Comparison of ENCODE assay signal across 1 cellular context in the genomic region with DNA sequence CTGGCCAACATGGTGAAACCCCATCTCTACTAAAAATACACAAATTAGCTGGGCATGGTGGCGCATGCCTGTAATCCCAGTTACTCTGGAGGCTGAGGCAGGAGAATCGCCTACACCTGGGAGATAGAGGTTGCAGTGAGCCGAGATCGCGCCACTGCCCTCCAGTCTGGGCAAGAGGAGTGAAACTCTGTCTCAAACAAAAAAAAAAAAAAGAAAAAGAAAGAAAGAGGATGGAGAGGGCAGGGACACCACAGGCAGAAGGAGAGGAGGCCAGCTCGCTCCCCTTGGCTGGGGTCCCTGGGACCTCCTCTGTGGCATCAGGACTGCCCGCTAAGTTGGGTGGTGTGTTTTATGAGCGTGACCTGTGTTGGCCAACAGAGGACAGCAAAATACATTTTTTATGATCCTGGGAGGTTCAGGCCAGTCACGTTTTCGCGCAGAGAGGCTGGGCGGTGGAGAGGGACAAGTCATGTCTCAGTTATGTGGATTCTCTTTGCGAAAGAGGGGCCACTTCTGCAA.
TF ChIP-seq lines count a peak whose summit lies in the region.

No MANE protein-coding gene starts in this region.

TF ChIP-seq in HepG2, 621 proteins besides CTCF, POLR2A, EP300 and RAD21 (continued from another document and continues in another):
- TF ChIP-seq ZNF710 (CRISPR knock-in tag; IDR thresholded peaks at IDR 0.05; ENCODE audit: borderline replicate concordance) (0 out of 2 replicates have a peak, but pooled peaks have one; percentile 48), RXRA (CRISPR knock-in tag; IDR thresholded peaks at IDR 0.05) (peak; percentile 24; the same call in 1 of the 2 replicates), LCORL (IDR thresholded peaks at IDR 0.05) (no peak), LCORL (CRISPR knock-in tag; IDR thresholded peaks at IDR 0.05) (peak; percentile 55; the same call in 1 of the 2 replicates), CEBPB (IDR thresholded peaks at IDR 0.05; ENCODE audit: borderline replicate concordance, low read depth, low read length) (0 out of 2 replicates have a peak, but pooled peaks have one; percentile 1), SNAPC2 (CRISPR knock-in tag; IDR thresholded peaks at IDR 0.05) (no peak), ZNF143 (CRISPR knock-in tag; IDR thresholded peaks at IDR 0.05) (0 out of 2 replicates have a peak, but pooled peaks have one; percentile 29), ZKSCAN5 (CRISPR knock-in tag; IDR thresholded peaks at IDR 0.05) (no peak), DPF2 (CRISPR knock-in tag; IDR thresholded peaks at IDR 0.05; ENCODE audit: borderline replicate concordance, low read depth) (0 out of 2 replicates have a peak, but pooled peaks have one; percentile 15), ZBTB7A (CRISPR knock-in tag; IDR thresholded peaks at IDR 0.05) (peak; percentile 80; the same call in 1 of the 2 replicates), SRY (CRISPR knock-in tag; IDR thresholded peaks at IDR 0.05) (peak; percentile 73), ZNF276 (CRISPR knock-in tag; IDR thresholded peaks at IDR 0.05; ENCODE audit: low read depth) (no peak), HNRNPUL1 (IDR thresholded peaks at IDR 0.05; ENCODE audit: low read depth, low read length) (no peak), SMAD1 (CRISPR knock-in tag; IDR thresholded peaks at IDR 0.05; ENCODE audit: borderline replicate concordance, low read depth) (no peak), CBFB (CRISPR knock-in tag; IDR thresholded peaks at IDR 0.05) (0 out of 2 replicates have a peak, but pooled peaks have one; percentile 36), NR0B2 (CRISPR knock-in tag; IDR thresholded peaks at IDR 0.05) (peak; percentile 11; the same call in 1 of the 2 replicates), ZNF232 (CRISPR knock-in tag; IDR thresholded peaks at IDR 0.05; ENCODE audit: borderline replicate concordance) (peak; percentile 70; the same call in 1 of the 2 replicates), ZNF256 (CRISPR knock-in tag; conservative IDR thresholded peaks at IDR 0.05) (peak; percentile 71; the same call in 1 of the 2 replicates), MAFF (IDR thresholded peaks at IDR 0.05; ENCODE audit: low read depth, low read length) (0 out of 2 replicates have a peak, but pooled peaks have one; percentile 1), KAT7 (CRISPR knock-in tag; IDR thresholded peaks at IDR 0.05; ENCODE audit: borderline replicate concordance) (0 out of 2 replicates have a peak, but pooled peaks have one; percentile 11), NFKBIZ (CRISPR knock-in tag; IDR thresholded peaks at IDR 0.05) (peak; percentile 30; the same call in 1 of the 2 replicates), JUND (CRISPR knock-in tag; IDR thresholded peaks at IDR 0.05) (0 out of 2 replicates have a peak, but pooled peaks have one; percentile 44), ARNTL (CRISPR knock-in tag; IDR thresholded peaks at IDR 0.05) (peak; percentile 91), KDM1A (CRISPR knock-in tag; IDR thresholded peaks at IDR 0.05) (peak; percentile 23; the same call in 1 of the 2 replicates)
- TF ChIP-seq, protein P1, sequence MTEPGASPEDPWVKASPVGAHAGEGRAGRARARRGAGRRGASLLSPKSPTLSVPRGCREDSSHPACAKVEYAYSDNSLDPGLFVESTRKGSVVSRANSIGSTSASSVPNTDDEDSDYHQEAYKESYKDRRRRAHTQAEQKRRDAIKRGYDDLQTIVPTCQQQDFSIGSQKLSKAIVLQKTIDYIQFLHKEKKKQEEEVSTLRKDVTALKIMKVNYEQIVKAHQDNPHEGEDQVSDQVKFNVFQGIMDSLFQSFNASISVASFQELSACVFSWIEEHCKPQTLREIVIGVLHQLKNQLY (CRISPR knock-in tag; IDR thresholded peaks at IDR 0.05) = 0 out of 2 replicates have a peak, but pooled peaks have one; percentile 44
- TF ChIP-seq, protein P2, sequence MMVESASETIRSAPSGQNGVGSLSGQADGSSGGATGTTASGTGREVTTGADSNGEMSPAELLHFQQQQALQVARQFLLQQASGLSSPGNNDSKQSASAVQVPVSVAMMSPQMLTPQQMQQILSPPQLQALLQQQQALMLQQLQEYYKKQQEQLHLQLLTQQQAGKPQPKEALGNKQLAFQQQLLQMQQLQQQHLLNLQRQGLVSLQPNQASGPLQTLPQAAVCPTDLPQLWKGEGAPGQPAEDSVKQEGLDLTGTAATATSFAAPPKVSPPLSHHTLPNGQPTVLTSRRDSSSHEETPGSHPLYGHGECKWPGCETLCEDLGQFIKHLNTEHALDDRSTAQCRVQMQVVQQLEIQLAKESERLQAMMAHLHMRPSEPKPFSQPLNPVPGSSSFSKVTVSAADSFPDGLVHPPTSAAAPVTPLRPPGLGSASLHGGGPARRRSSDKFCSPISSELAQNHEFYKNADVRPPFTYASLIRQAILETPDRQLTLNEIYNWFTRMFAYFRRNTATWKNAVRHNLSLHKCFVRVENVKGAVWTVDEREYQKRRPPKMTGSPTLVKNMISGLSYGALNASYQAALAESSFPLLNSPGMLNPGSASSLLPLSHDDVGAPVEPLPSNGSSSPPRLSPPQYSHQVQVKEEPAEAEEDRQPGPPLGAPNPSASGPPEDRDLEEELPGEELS (CRISPR knock-in tag; IDR thresholded peaks at IDR 0.05) = peak; percentile 65
- TF ChIP-seq, protein P3, sequence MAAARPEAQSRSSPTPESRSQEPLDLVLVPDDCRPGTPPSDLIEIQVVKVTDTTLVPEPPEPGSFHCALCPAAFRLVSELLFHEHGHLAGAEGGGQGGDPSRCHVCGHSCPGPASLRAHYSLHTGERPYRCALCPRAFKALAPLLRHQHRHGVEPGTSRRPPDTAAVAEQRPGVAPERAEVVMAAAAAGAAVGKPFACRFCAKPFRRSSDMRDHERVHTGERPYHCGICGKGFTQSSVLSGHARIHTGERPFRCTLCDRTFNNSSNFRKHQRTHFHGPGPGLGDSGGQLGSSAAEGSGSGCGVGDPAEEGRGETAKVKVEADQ (CRISPR knock-in tag; IDR thresholded peaks at IDR 0.05; ENCODE audit: borderline replicate concordance) = peak; percentile 13; the same call in 1 of the 2 replicates
- TF ChIP-seq, protein P4, sequence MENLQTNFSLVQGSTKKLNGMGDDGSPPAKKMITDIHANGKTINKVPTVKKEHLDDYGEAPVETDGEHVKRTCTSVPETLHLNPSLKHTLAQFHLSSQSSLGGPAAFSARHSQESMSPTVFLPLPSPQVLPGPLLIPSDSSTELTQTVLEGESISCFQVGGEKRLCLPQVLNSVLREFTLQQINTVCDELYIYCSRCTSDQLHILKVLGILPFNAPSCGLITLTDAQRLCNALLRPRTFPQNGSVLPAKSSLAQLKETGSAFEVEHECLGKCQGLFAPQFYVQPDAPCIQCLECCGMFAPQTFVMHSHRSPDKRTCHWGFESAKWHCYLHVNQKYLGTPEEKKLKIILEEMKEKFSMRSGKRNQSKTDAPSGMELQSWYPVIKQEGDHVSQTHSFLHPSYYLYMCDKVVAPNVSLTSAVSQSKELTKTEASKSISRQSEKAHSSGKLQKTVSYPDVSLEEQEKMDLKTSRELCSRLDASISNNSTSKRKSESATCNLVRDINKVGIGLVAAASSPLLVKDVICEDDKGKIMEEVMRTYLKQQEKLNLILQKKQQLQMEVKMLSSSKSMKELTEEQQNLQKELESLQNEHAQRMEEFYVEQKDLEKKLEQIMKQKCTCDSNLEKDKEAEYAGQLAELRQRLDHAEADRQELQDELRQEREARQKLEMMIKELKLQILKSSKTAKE (CRISPR knock-in tag; IDR thresholded peaks at IDR 0.05; ENCODE audit: borderline replicate concordance) = 0 out of 2 replicates have a peak, but pooled peaks have one; percentile 46
- TF ChIP-seq, protein P5, sequence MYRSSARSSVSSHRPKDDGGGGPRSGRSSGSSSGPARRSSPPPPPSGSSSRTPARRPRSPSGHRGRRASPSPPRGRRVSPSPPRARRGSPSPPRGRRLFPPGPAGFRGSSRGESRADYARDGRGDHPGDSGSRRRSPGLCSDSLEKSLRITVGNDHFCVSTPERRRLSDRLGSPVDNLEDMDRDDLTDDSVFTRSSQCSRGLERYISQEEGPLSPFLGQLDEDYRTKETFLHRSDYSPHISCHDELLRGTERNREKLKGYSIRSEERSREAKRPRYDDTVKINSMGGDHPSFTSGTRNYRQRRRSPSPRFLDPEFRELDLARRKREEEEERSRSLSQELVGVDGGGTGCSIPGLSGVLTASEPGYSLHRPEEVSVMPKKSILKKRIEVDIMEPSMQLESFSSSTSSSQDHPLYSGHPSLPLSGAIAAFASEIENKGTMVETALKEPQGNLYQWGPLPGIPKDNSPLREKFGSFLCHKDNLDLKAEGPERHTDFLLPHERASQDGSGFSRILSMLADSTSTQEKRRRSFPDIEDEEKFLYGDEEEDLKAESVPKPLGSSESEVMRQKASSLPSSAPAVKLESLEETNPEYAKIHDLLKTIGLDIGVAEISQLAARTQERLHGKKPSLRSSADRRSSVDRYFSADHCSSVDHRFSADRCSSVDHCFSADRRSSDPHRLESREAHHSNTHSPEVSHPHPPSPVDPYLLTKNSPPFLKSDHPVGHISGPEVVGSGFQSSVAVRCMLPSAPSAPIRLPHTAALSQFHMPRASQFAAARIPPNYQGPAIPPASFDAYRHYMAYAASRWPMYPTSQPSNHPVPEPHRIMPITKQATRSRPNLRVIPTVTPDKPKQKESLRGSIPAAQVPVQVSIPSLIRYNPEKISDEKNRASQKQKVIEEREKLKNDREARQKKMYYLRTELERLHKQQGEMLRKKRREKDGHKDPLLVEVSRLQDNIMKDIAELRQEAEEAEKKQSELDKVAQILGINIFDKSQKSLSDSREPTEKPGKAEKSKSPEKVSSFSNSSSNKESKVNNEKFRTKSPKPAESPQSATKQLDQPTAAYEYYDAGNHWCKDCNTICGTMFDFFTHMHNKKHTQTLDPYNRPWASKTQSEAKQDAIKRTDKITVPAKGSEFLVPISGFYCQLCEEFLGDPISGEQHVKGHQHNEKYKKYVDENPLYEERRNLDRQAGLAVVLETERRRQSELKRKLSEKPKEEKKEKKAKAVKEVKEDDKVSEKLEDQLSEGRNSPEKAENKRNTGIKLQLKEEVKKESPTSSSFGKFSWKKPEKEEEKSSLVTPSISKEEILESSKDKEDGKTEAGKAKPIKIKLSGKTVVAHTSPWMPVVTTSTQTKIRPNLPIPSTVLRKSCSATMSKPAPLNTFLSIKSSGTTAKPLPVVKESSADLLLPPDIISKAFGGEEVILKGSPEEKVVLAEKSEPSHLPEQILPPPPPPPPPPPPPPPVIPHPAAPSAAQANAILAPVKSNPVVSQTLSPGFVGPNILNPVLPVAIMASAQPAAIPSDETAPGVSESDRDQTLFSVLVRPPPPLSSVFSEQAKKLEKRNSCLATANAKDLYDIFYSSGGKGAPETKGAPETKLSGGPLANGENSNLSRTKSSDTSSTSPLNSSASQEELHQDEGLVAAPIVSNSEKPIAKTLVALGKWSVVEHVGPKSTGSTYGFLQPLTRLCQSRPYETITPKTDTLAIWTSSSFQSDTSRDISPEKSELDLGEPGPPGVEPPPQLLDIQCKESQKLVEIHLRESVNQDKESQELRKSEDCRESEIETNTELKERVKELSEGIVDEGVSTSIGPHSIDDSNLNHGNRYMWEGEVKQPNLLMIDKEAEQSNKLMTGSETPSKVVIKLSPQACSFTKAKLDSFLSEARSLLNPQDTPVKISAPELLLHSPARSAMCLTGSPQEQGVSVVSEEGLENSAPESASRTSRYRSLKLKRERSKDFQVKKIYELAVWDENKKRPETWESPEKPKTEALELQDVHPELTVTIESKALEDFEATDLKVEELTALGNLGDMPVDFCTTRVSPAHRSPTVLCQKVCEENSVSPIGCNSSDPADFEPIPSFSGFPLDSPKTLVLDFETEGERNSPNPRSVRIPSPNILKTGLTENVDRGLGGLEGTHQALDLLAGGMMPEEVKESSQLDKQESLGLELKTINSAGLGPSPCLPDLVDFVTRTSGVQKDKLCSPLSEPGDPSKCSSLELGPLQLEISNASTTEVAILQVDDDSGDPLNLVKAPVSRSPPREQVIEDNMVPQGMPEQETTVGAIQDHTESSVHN (CRISPR knock-in tag; IDR thresholded peaks at IDR 0.05) = 0 out of 2 replicates have a peak, but pooled peaks have one; percentile 44
- TF ChIP-seq, protein P6, sequence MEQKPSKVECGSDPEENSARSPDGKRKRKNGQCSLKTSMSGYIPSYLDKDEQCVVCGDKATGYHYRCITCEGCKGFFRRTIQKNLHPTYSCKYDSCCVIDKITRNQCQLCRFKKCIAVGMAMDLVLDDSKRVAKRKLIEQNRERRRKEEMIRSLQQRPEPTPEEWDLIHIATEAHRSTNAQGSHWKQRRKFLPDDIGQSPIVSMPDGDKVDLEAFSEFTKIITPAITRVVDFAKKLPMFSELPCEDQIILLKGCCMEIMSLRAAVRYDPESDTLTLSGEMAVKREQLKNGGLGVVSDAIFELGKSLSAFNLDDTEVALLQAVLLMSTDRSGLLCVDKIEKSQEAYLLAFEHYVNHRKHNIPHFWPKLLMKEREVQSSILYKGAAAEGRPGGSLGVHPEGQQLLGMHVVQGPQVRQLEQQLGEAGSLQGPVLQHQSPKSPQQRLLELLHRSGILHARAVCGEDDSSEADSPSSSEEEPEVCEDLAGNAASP (CRISPR knock-in tag; IDR thresholded peaks at IDR 0.05; ENCODE audit: borderline replicate concordance) = 0 out of 2 replicates have a peak, but pooled peaks have one; percentile 25
